In the genomic region with DNA sequence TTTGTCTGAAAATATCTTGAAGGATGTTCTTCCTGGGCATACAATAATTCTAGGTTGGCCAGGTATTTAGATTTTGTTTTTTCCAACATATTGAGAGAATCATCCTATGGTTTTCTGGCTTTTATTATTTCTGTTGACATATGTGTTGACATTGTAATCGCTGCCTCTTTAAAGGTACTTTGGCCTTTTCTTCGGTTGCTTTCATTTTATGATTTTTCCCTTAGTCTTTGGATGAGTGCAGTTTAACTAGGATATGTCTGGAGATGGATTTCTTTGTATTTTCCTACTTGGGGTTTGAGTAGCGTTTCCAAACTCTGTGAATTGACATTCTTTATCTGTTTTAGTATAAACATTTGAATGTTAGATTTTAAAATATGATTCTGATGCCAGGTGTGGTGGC, we compare ENCODE assay signal across 19 cellular contexts. TPM values are rescaled to one million over a fixed set of nuclear protein-coding genes. Genes with fewer than 3 reads are reported as not detected.
DNase-seq lines count a peak whose midpoint lies in the region; ATAC-seq and TF ChIP-seq lines count a peak whose summit lies in the region.
"Had no signal": no experiment of that assay in that cellular context is flagged by ENCODE, and none has a peak within 500 bp of the region (broad histone marks: within the 10 kb centered on the region; RNA-seq: fewer than 3 reads in every experiment).

No MANE protein-coding gene starts in this region.

- TF ChIP-seq POLR2A in tibial nerve (IDR thresholded peaks at IDR 0.05) = no peak

- WGBS in tibial nerve, 2 donors = 87 to 91% methylated on average over 3 of the region's 3 CpGs

- H3K4me3 ChIP-seq in MG63 (no peak overlapping the region), tibial nerve (no peak overlapping the region)
- H3K4me3 ChIP-seq: GM12878, HAP-1 had no signal

- ATAC-seq in left colon = peak; percentile 63
- ATAC-seq: GM12878 had no signal

- H3K36me3 ChIP-seq in MG63 = no peaks in the 10 kb centered on the region; the same call in 1 of the 2 replicates
- peaks cover 0 to 40% (median 0%) of the 10 kb centered on the region in 3 donors for H3K36me3 ChIP-seq in tibial nerve
- H3K36me3 ChIP-seq: HAP-1 had no signal

- no peaks in the 10 kb centered on the region for H3K4me1 ChIP-seq in tibial nerve
- H3K4me1 ChIP-seq: HAP-1 had no signal

- DNase-seq in DMS53 (lab: John Stamatoyannopoulos, UW) = peak; percentile 25
- peak; percentile 14 for DNase-seq in DMS53 treated with DMSO at 0.1 percent for 48 hours (lab: John Stamatoyannopoulos, UW; ENCODE audit: unreplicated experiment)
- no peak for DNase-seq in epithelial cell of prostate (ENCODE audit: low read depth, low spot score)
- no peak for DNase-seq in left colon
- no peak for DNase-seq in MG63
- DNase-seq in stimulated activated naive CD4-positive, alpha-beta T cell (lab: John Stamatoyannopoulos, UW) = no peak
- no peak for DNase-seq in tibial nerve (ENCODE audit: low spot score in 2 of 2)
- DNase-seq in pons (ENCODE audit: low spot score) = no peak
- DNase-seq: C1 segment of cervical spinal cord; Calu3; CD4-positive, alpha-beta memory T cell; COR-L47; DMS79; EL; GDM1; GOT3; HFFc6 had no signal

- H3K27me3 ChIP-seq in MG63 (no peaks in the 10 kb centered on the region), tibial nerve (no peaks in the 10 kb centered on the region)

- intact Hi-C loops in left colon (cut with DNase I, micrococcal nuclease) = no loop called here

- no peak for TF ChIP-seq CTCF in tibial nerve (IDR thresholded peaks at IDR 0.05)

- TF ChIP-seq EP300 in tibial nerve (IDR thresholded peaks at IDR 0.05) = no peak

- no peaks in the 10 kb centered on the region for H3K9me3 ChIP-seq in MG63
- no peaks in the 10 kb centered on the region for H3K9me3 ChIP-seq in tibial nerve
- H3K9me3 ChIP-seq: HAP-1 had no signal

- H3K27ac ChIP-seq in epithelial cell of prostate (peak overlapping the region; percentile 51), tibial nerve (no peak overlapping the region)

RNA-seq across cellular contexts. Expression of gene SERPINB1, which starts 11.5 kb away (rescaled TPM):
- total RNA-seq in left colon (100 to 1,000 TPM; 168 to 208 TPM), tibial nerve (10 to 100 TPM; 21.3 to 29.0 (median 23.1) TPM)
- total RNA-seq in MG63 (2014; rRNA removed; shearing (Covaris generic); ENCODE audit: low replicate concordance) = 8.8 and 12.0 TPM in 2 replicates

Comparison
In these comparisons a context has a peak if more than half of its experiments do, and no peak if none do; other contexts are left out.
1. DNase-seq: peak in DMS53 (single experiment) and DMS53 treated with DMSO at 0.1 percent for 48 hours (single experiment); none in epithelial cell of prostate (single experiment), left colon (0 of 2), MG63 (single experiment), stimulated activated naive CD4-positive, alpha-beta T cell (0 of 6), tibial nerve (0 of 2) and pons (single experiment).
2. RNA of gene SERPINB1, which starts 11.5 kb away (total RNA-seq): 168 to 208 TPM in left colon; 21.3 to 29.0 TPM in tibial nerve and 8.8 to 12.0 TPM in MG63; every median in the first group is over 4 times any median in the second.